In the genomic region with DNA sequence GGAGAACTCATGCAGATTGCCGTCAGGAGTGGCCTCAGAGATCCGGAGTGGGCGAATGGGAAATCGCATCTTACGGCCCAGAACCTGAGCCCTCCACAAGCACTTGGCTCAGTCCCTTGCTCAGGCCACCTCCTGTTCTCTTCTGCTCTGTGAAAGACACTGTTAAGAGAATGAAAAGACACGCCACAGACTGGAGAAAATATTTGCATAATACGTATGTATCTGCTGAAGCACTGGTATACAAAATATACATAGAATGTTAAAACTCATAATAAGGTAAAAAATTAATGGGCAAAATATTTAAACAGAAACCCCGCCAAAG, we compare ENCODE assay signal across 8 cellular contexts. TPM values are rescaled to one million over a fixed set of nuclear protein-coding genes. Genes with fewer than 3 reads are reported as not detected.
A peak's percentile ranks its signal among the peaks of the same experiment; 100 is the strongest.
DNase-seq lines count a peak whose midpoint lies in the region; ATAC-seq and TF ChIP-seq lines count a peak whose summit lies in the region.

No MANE protein-coding gene starts in this region.

- H3K4me3 Mint-ChIP-seq in MCF 10A (ENCODE audit: unreplicated experiment): peak overlapping the region; percentile 73
- H3K4me3 Mint-ChIP-seq in natural killer cell treated with Interleukin-12 subunit alpha and Interleukin-12 subunit beta and Interleukin-15 and Interleukin-18, amount 100 ng/mL, for 72 hours: peak overlapping the region; percentile 63

- H3K36me3 ChIP-seq in ES-I3 (ENCODE audit: insufficient read depth, low read length): no peaks in the 10 kb centered on the region

- peaks cover 6% of the 10 kb centered on the region for H3K27me3 Mint-ChIP-seq in MCF 10A (ENCODE audit: insufficient read depth, unreplicated experiment)
- H3K27me3 Mint-ChIP-seq in natural killer cell treated with Interleukin-12 subunit alpha and Interleukin-12 subunit beta and Interleukin-15 and Interleukin-18, amount 100 ng/mL, for 72 hours: peaks cover 52 to 74% of the 10 kb centered on the region in 2 donors

- no peaks in the 10 kb centered on the region for H3K4me1 ChIP-seq in ES-I3 (ENCODE audit: insufficient read depth, low read length)

- intact Hi-C loops in MCF 10A (cut with micrococcal nuclease): loop anchor here (1.0 to 5.0 kb wide), 7 partner anchors 150 to 439 kb away; no protein-coding TSS in a partner anchor

- CTCF ChIA-PET in MCF 10A (lab: Yijun Ruan, JAX): interaction anchor here (0.7 to 3.1 kb wide), 13 partner anchors 9 to 484 kb away, joined by 3 to 16 read pairs (median 3); no protein-coding TSS in a partner anchor

- POLR2A ChIA-PET in MCF 10A (lab: Yijun Ruan, JAX): interaction anchor here (0.6 to 1.5 kb wide), 13 partner anchors 9 to 439 kb away, joined by 3 to 6 read pairs (median 3); partner anchors contain the start of genes ZNF184 and ZNF391

- peaks cover 8% of the 10 kb centered on the region for H3K9me3 Mint-ChIP-seq in MCF 10A (ENCODE audit: unreplicated experiment)
- H3K9me3 Mint-ChIP-seq in natural killer cell treated with Interleukin-12 subunit alpha and Interleukin-12 subunit beta and Interleukin-15 and Interleukin-18, amount 100 ng/mL, for 72 hours: peaks cover 3% of the 10 kb centered on the region

- H3K9ac ChIP-seq in ES-I3 (ENCODE audit: low read depth, low read length): peak overlapping the region; percentile 71; the same call in 1 of the 2 replicates

- H3K4me1 Mint-ChIP-seq in MCF 10A (ENCODE audit: insufficient read depth, unreplicated experiment): no peaks in the 10 kb centered on the region
- peaks cover 0 to 4% of the 10 kb centered on the region in 2 donors for H3K4me1 Mint-ChIP-seq in natural killer cell treated with Interleukin-12 subunit alpha and Interleukin-12 subunit beta and Interleukin-15 and Interleukin-18, amount 100 ng/mL, for 72 hours (ENCODE audit: low read depth in 2 of 2)

- peak; percentile 31 for ATAC-seq in HG02884 (IDR thresholded peaks at IDR 0.05; ENCODE audit: unreplicated experiment)
- ATAC-seq in natural killer cell treated with Interleukin-12 subunit alpha and Interleukin-12 subunit beta and Interleukin-15 and Interleukin-18, amount 100 ng/mL, for 72 hours: no peak
- no peak for ATAC-seq in GM19023 (IDR thresholded peaks at IDR 0.05; ENCODE audit: unreplicated experiment)

- BruUV-seq in MCF 10A (replicated peaks; lab: Mats Ljungman, UMichigan): no TSS peak

- DNase-seq in MCF 10A (ENCODE audit: unreplicated experiment) (no peak), NCI-H82 (lab: John Stamatoyannopoulos, UW) (no peak), NCI-H526 (lab: John Stamatoyannopoulos, UW) (no peak), amygdala (lab: John Stamatoyannopoulos, UW) (no peak)
- DNase-seq in natural killer cell treated with Interleukin-12 subunit alpha and Interleukin-12 subunit beta and Interleukin-15 and Interleukin-18, amount 100 ng/mL, for 72 hours (ENCODE audit: low spot score): no peak

- no peaks in the 10 kb centered on the region for H3K36me3 Mint-ChIP-seq in MCF 10A (ENCODE audit: insufficient read depth, unreplicated experiment)
- peaks cover 6% of the 10 kb centered on the region for H3K36me3 Mint-ChIP-seq in natural killer cell treated with Interleukin-12 subunit alpha and Interleukin-12 subunit beta and Interleukin-15 and Interleukin-18, amount 100 ng/mL, for 72 hours

- no peak overlapping the region for H3K27ac Mint-ChIP-seq in MCF 10A (ENCODE audit: low read depth, unreplicated experiment)
- no peak overlapping the region for H3K27ac Mint-ChIP-seq in natural killer cell treated with Interleukin-12 subunit alpha and Interleukin-12 subunit beta and Interleukin-15 and Interleukin-18, amount 100 ng/mL, for 72 hours

- TF ChIP-seq CTCF in MCF 10A (IDR thresholded peaks at IDR 0.05; ENCODE audit: unreplicated experiment): no peak

- no peaks in the 10 kb centered on the region; the same call in 1 of the 2 replicates for H3K9me3 ChIP-seq in ES-I3 (ENCODE audit: control insufficient read depth, insufficient read depth, low read length)

RNA-seq across cellular contexts. Expression of gene POM121L2, which starts 0.8 kb away (rescaled TPM):
- total RNA-seq in MCF 10A (2022): not detected in 2 replicates
- total RNA-seq in natural killer cell treated with Interleukin-12 subunit alpha and Interleukin-12 subunit beta and Interleukin-15 and Interleukin-18, amount 100 ng/mL, for 72 hours: not detected
